In genomic region chr9:104971521-104971920, GRCh38 we compare ENCODE assay signal across 2 cellular contexts.
TF ChIP-seq lines count a peak whose summit lies in the region.

No MANE protein-coding gene starts in this region.

TF ChIP-seq in IMR-90, 13 proteins besides CTCF, POLR2A, EP300 and RAD21:
- TF ChIP-seq RFX5 (IDR thresholded peaks at IDR 0.05; ENCODE audit: low read depth, low read length) (no peak), CEBPB (IDR thresholded peaks at IDR 0.05; ENCODE audit: low read depth, low read length) (no peak), MXI1 (IDR thresholded peaks at IDR 0.05; ENCODE audit: borderline replicate concordance, low read depth, low read length) (no peak), USF2 (IDR thresholded peaks at IDR 0.05; ENCODE audit: low read depth, low read length) (no peak), RCOR1 (IDR thresholded peaks at IDR 0.05; ENCODE audit: insufficient replicate concordance, low read length) (no peak), NFE2L2 (IDR thresholded peaks at IDR 0.05; ENCODE audit: low read depth, low read length) (no peak), FOS (IDR thresholded peaks at IDR 0.05; ENCODE audit: low read depth, low read length) (no peak), SMC3 (IDR thresholded peaks at IDR 0.05; ENCODE audit: low read depth, low read length) (no peak), BHLHE40 (IDR thresholded peaks at IDR 0.05; ENCODE audit: low read depth, low read length) (no peak), ELK1 (IDR thresholded peaks at IDR 0.05; ENCODE audit: borderline replicate concordance, low read depth, low read length) (no peak)

TF ChIP-seq in SK-N-SH, 30 proteins besides CTCF, POLR2A, EP300 and RAD21:
- TF ChIP-seq TEAD4 (IDR thresholded peaks at IDR 0.05; ENCODE audit: borderline replicate concordance, insufficient read depth), result no peak
- no peak for TF ChIP-seq FOSL2 (IDR thresholded peaks at IDR 0.05; ENCODE audit: borderline replicate concordance, low read depth)
- TF ChIP-seq FOXJ3 (CRISPR knock-in tag; IDR thresholded peaks at IDR 0.05), result no peak
- no peak for TF ChIP-seq ZBTB33 (IDR thresholded peaks at IDR 0.05; ENCODE audit: borderline replicate concordance, low read depth)
- no peak for TF ChIP-seq NFIC (IDR thresholded peaks at IDR 0.05; ENCODE audit: borderline replicate concordance)
- TF ChIP-seq REST (IDR thresholded peaks at IDR 0.05; ENCODE audit: low read depth, low read length), result no peak
TF ChIP-seq in SK-N-SH: peak in this region for 0.
